12 cellular contexts compared by ENCODE assay signal in genomic region chr2:145007673-145008263, GRCh38.
DNase-seq lines count a peak whose midpoint lies in the region; ATAC-seq and TF ChIP-seq lines count a peak whose summit lies in the region.
"Had no signal": no experiment of that assay in that cellular context is flagged by ENCODE, and none has a peak within 500 bp of the region (broad histone marks: within the 10 kb centered on the region; RNA-seq: fewer than 3 reads in every experiment).

No MANE protein-coding gene starts in this region.

- no peaks in the 10 kb centered on the region for H3K9me3 ChIP-seq in skeletal muscle tissue (ENCODE audit: control insufficient read depth in 3 of 3, low read length in 3 of 3)

- H3K27me3 Mint-ChIP-seq in glutamatergic neuron (ENCODE audit: unreplicated experiment), result peaks cover 3% of the 10 kb centered on the region
- H3K27me3 Mint-ChIP-seq: naive thymus-derived CD4-positive, alpha-beta T cell had no signal

- DNase-seq in GM03348 (ENCODE audit: low spot score), result peak; percentile 48
- DNase-seq in glutamatergic neuron, result no peak
- no peak for DNase-seq in NOMO-1 treated with DMSO at 0.1 percent for 48 hours (lab: John Stamatoyannopoulos, UW; ENCODE audit: unreplicated experiment)
- DNase-seq in NCI-H2107 (lab: John Stamatoyannopoulos, UW), result no peak
- DNase-seq in HuH-7 (ENCODE audit: low spot score), result no peak
- DNase-seq: activated CD8-positive, alpha-beta T cell treated with anti-CD3 and anti-CD28 coated beads, Interleukin-2, amount 10 ng/mL, durations not matched to agents 7 days and 5 days; hippocampal formation; naive thymus-derived CD4-positive, alpha-beta T cell; NCI-H1694 treated with DMSO at 0.1 percent for 48 hours had no signal

- H3K4me1 Mint-ChIP-seq in glutamatergic neuron (ENCODE audit: low read depth, unreplicated experiment), result peaks cover 10% of the 10 kb centered on the region
- H3K4me1 Mint-ChIP-seq: naive thymus-derived CD4-positive, alpha-beta T cell had no signal

- ATAC-seq in GM18858 (IDR thresholded peaks at IDR 0.05; ENCODE audit: unreplicated experiment), result no peak
- ATAC-seq: activated CD8-positive, alpha-beta T cell treated with anti-CD3 and anti-CD28 coated beads, Interleukin-2, amount 10 ng/mL, durations not matched to agents 7 days and 5 days; naive thymus-derived CD4-positive, alpha-beta T cell had no signal

- no peak for TF ChIP-seq CTCF in WI38 (IDR thresholded peaks at IDR 0.05; ENCODE audit: low read depth, low read length)
- no peak for TF ChIP-seq CTCF in glutamatergic neuron (IDR thresholded peaks at IDR 0.05; ENCODE audit: partially characterized antibody, unreplicated experiment)

- H3K36me3 ChIP-seq in skeletal muscle tissue (ENCODE audit: control insufficient read depth in 3 of 3, insufficient read depth in 3 of 3, low read length in 3 of 3), result no peaks in the 10 kb centered on the region

- H3K4me3 ChIP-seq in WI38 (ENCODE audit: low read depth, low read length) (peak overlapping the region; percentile 31), skeletal muscle tissue (ENCODE audit: low read length in 3 of 3) (no peak overlapping the region)

- peak overlapping the region; percentile 88 for H3K27ac Mint-ChIP-seq in glutamatergic neuron (ENCODE audit: unreplicated experiment)
- H3K27ac Mint-ChIP-seq: activated CD8-positive, alpha-beta T cell treated with anti-CD3 and anti-CD28 coated beads, Interleukin-2, amount 10 ng/mL, durations not matched to agents 7 days and 5 days; naive thymus-derived CD4-positive, alpha-beta T cell had no signal

- H3K4me1 ChIP-seq in skeletal muscle tissue (ENCODE audit: control insufficient read depth in 3 of 3, insufficient read depth in 3 of 3, low read length in 3 of 3), result peaks cover 0 to 2% (median under 1%) of the 10 kb centered on the region in 3 donors

- peak overlapping the region in 1 of 3 donors; percentile 11 for H3K9ac ChIP-seq in skeletal muscle tissue (ENCODE audit: low read depth in 1 of 3, low read length in 3 of 3)

- H3K27ac ChIP-seq in skeletal muscle tissue (ENCODE audit: low read depth, low read length), result peak overlapping the region; percentile 26

- H3K27me3 ChIP-seq in skeletal muscle tissue (ENCODE audit: control insufficient read depth in 3 of 3, insufficient read depth in 3 of 3, low read length in 3 of 3), result no peaks in the 10 kb centered on the region

- H3K36me3 Mint-ChIP-seq in glutamatergic neuron (ENCODE audit: unreplicated experiment), result no peaks in the 10 kb centered on the region
- H3K36me3 Mint-ChIP-seq: naive thymus-derived CD4-positive, alpha-beta T cell had no signal

- H3K4me3 Mint-ChIP-seq in glutamatergic neuron (ENCODE audit: unreplicated experiment), result no peak overlapping the region
- H3K4me3 Mint-ChIP-seq: activated CD8-positive, alpha-beta T cell treated with anti-CD3 and anti-CD28 coated beads, Interleukin-2, amount 10 ng/mL, durations not matched to agents 7 days and 5 days; naive thymus-derived CD4-positive, alpha-beta T cell had no signal

- peaks cover 3% of the 10 kb centered on the region for H3K9me3 Mint-ChIP-seq in glutamatergic neuron (ENCODE audit: unreplicated experiment)
